28 cellular contexts compared by ENCODE assay signal in the genomic region with DNA sequence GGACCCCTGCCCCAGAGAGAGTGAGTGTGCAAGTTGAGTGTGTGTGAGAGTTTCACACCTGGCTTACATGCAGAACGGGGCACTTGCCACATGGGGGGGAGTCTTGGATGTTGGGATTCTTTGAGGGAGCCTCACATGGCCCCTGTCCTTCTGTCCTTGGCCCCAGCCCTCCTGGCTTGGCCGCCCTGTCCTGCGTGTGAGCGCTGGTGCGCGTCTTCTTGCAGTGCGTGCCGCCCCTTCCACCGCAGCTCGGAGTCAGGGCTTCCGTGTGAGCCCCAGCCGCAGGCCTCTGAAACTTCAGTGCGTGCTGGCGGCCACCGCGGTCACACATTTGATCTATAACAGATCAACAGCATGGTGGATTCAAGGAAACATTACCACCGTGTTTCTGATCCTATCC. TPM values are rescaled to one million over a fixed set of nuclear protein-coding genes. Genes with fewer than 3 reads are reported as not detected.
A peak's percentile ranks its signal among the peaks of the same experiment; 100 is the strongest.
DNase-seq lines count a peak whose midpoint lies in the region; ATAC-seq and TF ChIP-seq lines count a peak whose summit lies in the region.
"Had no signal": no experiment of that assay in that cellular context is flagged by ENCODE, and none has a peak within 500 bp of the region (broad histone marks: within the 10 kb centered on the region; RNA-seq: fewer than 3 reads in every experiment).

No MANE protein-coding gene starts in this region.

- H3K4me1 ChIP-seq in BLaER1 treated with 17β-estradiol and CSF1 and Interleukin-3, amounts not matched to agents 10 nM and 100 nM = peaks cover 43 to 89% (median 79%) of the 10 kb centered on the region in 10 experiments
- H3K4me1 ChIP-seq in osteoblast (ENCODE audit: insufficient read depth, low read length) (no peaks in the 10 kb centered on the region), A673 (ENCODE audit: insufficient read depth, low read length, poor library complexity, severe bottlenecking) (peaks cover 21% of the 10 kb centered on the region)
- H3K4me1 ChIP-seq: upper lobe of left lung had no signal

- ATAC-seq in left ventricle myocardium superior (no peak), GM19035 (IDR thresholded peaks at IDR 0.05; ENCODE audit: unreplicated experiment) (no peak)
- ATAC-seq: effector memory CD8-positive, alpha-beta T cell; esophagus mucosa; heart right ventricle; stimulated activated effector memory CD8-positive, alpha-beta T cell treated with anti-CD3 and anti-CD28 coated beads, Interleukin-12 subunit alpha, Interleukin-12 subunit beta, amount 100 ng/mL, for 72 hours; T-helper 17 cell had no signal

- H2AFZ ChIP-seq in osteoblast (ENCODE audit: low read length) = no peak overlapping the region

- BruUV-seq in A673 (replicated peaks; lab: Mats Ljungman, UMichigan) = no TSS peak

- H3K79me2 ChIP-seq in osteoblast (ENCODE audit: insufficient read depth, low read length) = no peaks in the 10 kb centered on the region

- H3K4me3 ChIP-seq in BLaER1 treated with 17β-estradiol and CSF1 and Interleukin-3, amounts not matched to agents 10 nM and 100 nM = no peak overlapping the region
- H3K4me3 ChIP-seq in SK-N-MC (no peak overlapping the region), osteoblast (ENCODE audit: insufficient read depth, low read length) (no peak overlapping the region), A673 (ENCODE audit: low read depth, low read length, poor library complexity, severe bottlenecking) (no peak overlapping the region)
- H3K4me3 ChIP-seq: heart right ventricle, upper lobe of left lung had no signal

- TF ChIP-seq CTCF in osteoblast (IDR thresholded peaks at IDR 0.05; ENCODE audit: extremely low read depth, low read depth, low read length) = no peak
- no peak for TF ChIP-seq CTCF in A673 (conservative IDR thresholded peaks at IDR 0.05; ENCODE audit: low read depth, low read length)

- H3K27ac ChIP-seq in BLaER1 treated with 17β-estradiol and CSF1 and Interleukin-3, amounts not matched to agents 10 nM and 100 nM = no peak overlapping the region
- H3K27ac ChIP-seq in SK-N-MC (peak overlapping the region; percentile 38; the same call in 1 of the 2 replicates), osteoblast (ENCODE audit: low read depth, low read length) (no peak overlapping the region), A673 (ENCODE audit: low read depth, low read length, poor library complexity, severe bottlenecking) (no peak overlapping the region)
- H3K27ac ChIP-seq: heart right ventricle, upper lobe of left lung had no signal

- CTCF ChIA-PET in A673 (lab: Charles Lee) = no interaction called here

- H3K27me3 ChIP-seq in BLaER1 treated with 17β-estradiol and CSF1 and Interleukin-3, amounts not matched to agents 10 nM and 100 nM = peaks cover 0 to 8% (median 0%) of the 10 kb centered on the region in 11 experiments; a peak in 2 of 22 replicates
- H3K27me3 ChIP-seq in osteoblast (ENCODE audit: insufficient read depth, low read length) (no peaks in the 10 kb centered on the region), A673 (replicated peaks; ENCODE audit: insufficient read depth, low read depth, low read length, poor library complexity) (no peaks in the 10 kb centered on the region)
- H3K27me3 ChIP-seq: heart right ventricle, upper lobe of left lung had no signal

- H3K9me3 ChIP-seq in BLaER1 treated with 17β-estradiol and CSF1 and Interleukin-3, amounts not matched to agents 10 nM and 100 nM (replicated peaks in 1 of 11) = no peaks in the 10 kb centered on the region
- H3K9me3 ChIP-seq in SK-N-MC (ENCODE audit: low read depth, low read length) (no peaks in the 10 kb centered on the region), osteoblast (ENCODE audit: low read depth, low read length) (no peaks in the 10 kb centered on the region), A673 (ENCODE audit: low read depth, low read length, poor library complexity, severe bottlenecking) (no peaks in the 10 kb centered on the region)
- H3K9me3 ChIP-seq: heart right ventricle, SK-N-SH, upper lobe of left lung had no signal

- peaks cover 14 to 22% (median 17%) of the 10 kb centered on the region in 11 experiments for H3K36me3 ChIP-seq in BLaER1 treated with 17β-estradiol and CSF1 and Interleukin-3, amounts not matched to agents 10 nM and 100 nM
- H3K36me3 ChIP-seq in SK-N-MC (ENCODE audit: insufficient read depth, low read length) (no peaks in the 10 kb centered on the region; the same call in 1 of the 2 replicates), osteoblast (ENCODE audit: insufficient read depth, low read length) (no peaks in the 10 kb centered on the region), A673 (ENCODE audit: insufficient read depth, low read length, poor library complexity, severe bottlenecking) (no peaks in the 10 kb centered on the region)

- POLR2A ChIA-PET in A673 (lab: Charles Lee; ENCODE audit: low non-redundant PET) = no interaction called here

- peak overlapping the region in 1 of 11 experiments; percentile 4; a peak in 1 of 22 replicates for H3K9ac ChIP-seq in BLaER1 treated with 17β-estradiol and CSF1 and Interleukin-3, amounts not matched to agents 10 nM and 100 nM
- H3K9ac ChIP-seq in SK-N-MC (ENCODE audit: insufficient read length) = peak overlapping the region; percentile 5
- H3K9ac ChIP-seq: SK-N-SH had no signal

- intact Hi-C loops in left ventricle myocardium superior (cut with micrococcal nuclease) = no loop called here
- intact Hi-C loops in A673 (cut with micrococcal nuclease; ENCODE audit: unreplicated experiment) = no loop called here

- peak overlapping the region in 7 of 11 experiments; percentile 78 to 96 (median 90); a peak in 13 of 22 replicates for H3K4me2 ChIP-seq in BLaER1 treated with 17β-estradiol and CSF1 and Interleukin-3, amounts not matched to agents 10 nM and 100 nM
- no peak overlapping the region for H3K4me2 ChIP-seq in osteoblast (ENCODE audit: insufficient read depth, low read length)
- H3K4me2 ChIP-seq: SK-N-SH had no signal

- DNase-seq in SK-N-MC (ENCODE audit: low read depth, low spot score) = no peak
- DNase-seq in left ventricle myocardium superior = peak; percentile 17
- DNase-seq in osteoblast (ENCODE audit: insufficient read length, low spot score, missing footprints) = peak; percentile 83
- DNase-seq in T-helper 2 cell = no peak
- DNase-seq in HPDE6-E6E7 (ENCODE audit: extremely low spot score) = no peak
- no peak for DNase-seq in A673 (ENCODE audit: low spot score)
- DNase-seq: activated CD4-positive, alpha-beta T cell treated with anti-CD3 and anti-CD28 coated beads for 4 hours; activated CD8-positive, alpha-beta memory T cell treated with anti-CD3 and anti-CD28 coated beads for 24 hours; activated gamma-delta T cell treated with Interleukin-2 at 50 U/mL for 16 hours; effector memory CD8-positive, alpha-beta T cell; foreskin fibroblast; HFFc6; Kasumi-1; naive B cell; NCI-H1436 treated with DMSO at 0.1 percent for 48 hours; NCI-H345; occipital lobe; SK-N-SH; stimulated activated CD4-positive, alpha-beta T cell treated with anti-CD3 and anti-CD28 coated beads, Interleukin-12 subunit alpha, Interleukin-12 subunit beta, amount 100 ng/mL, for 4 hours; stimulated activated CD4-positive, alpha-beta T cell treated with anti-CD3 and anti-CD28 coated beads, Interleukin-4, amount 100 ng/mL, for 24 hours; T-helper 17 cell had no signal

- peaks cover 68 to 100% (median 91%) of the 10 kb centered on the region in 11 experiments; a peak in 21 of 22 replicates for H4K20me1 ChIP-seq in BLaER1 treated with 17β-estradiol and CSF1 and Interleukin-3, amounts not matched to agents 10 nM and 100 nM
- H4K20me1 ChIP-seq in osteoblast (ENCODE audit: insufficient read depth, low read length) = peaks cover 14% of the 10 kb centered on the region

RNA-seq across cellular contexts. Expression of a gene that starts 30.1 kb away (rescaled TPM):
- total RNA-seq in left ventricle myocardium superior (0.67 TPM), osteoblast (not detected in 2 replicates), A673 (2021) (4.8 TPM in 2 replicates)
- total RNA-seq: esophagus mucosa, subcutaneous adipose tissue, T-helper 17 cell had no signal

RNA-seq across cellular contexts. Expression of a gene that starts 51.4 kb away (rescaled TPM):
- total RNA-seq in left ventricle myocardium superior (35.5 TPM), osteoblast (not detected in 2 replicates), A673 (2021) (not detected in 2 replicates)
- total RNA-seq: HFFc6, occipital lobe, subcutaneous adipose tissue, T-helper 17 cell had no signal

Comparison
In these comparisons a context has a peak if more than half of its experiments do, and no peak if none do; other contexts are left out.
1. DNase-seq: peak in left ventricle myocardium superior (single experiment) and osteoblast (single experiment); none in SK-N-MC (single experiment), T-helper 2 cell (0 of 5), HPDE6-E6E7 (single experiment) and A673 (single experiment).
2. RNA of a gene that starts 51.4 kb away (total RNA-seq): 35.5 TPM in left ventricle myocardium superior (single experiment); not detected in A673 and not detected in osteoblast; every median in the first group is over 10 times any median in the second.